Comparison of ENCODE assay signal across 39 cellular contexts in the genomic region with DNA sequence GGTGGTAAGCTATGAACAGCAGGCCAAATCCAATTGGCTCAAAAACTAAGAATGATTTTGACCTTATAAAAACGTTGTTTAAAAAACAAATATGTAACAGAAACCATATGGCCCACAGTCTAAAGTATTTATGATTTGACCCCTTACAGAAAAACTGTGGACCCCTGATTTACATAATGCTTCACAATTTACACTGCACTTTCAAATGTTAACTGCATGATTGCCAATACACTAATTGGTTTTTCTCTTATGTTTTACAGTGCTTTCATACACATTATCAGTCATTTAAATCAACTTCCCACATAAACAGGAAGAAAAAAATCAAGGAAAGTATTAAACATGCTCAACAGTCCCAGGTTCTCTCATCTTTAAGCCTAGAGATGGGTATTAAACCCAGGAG. TPM values are rescaled to one million over a fixed set of nuclear protein-coding genes. Genes with fewer than 3 reads are reported as not detected.
"Had no signal": no experiment of that assay in that cellular context is flagged by ENCODE, and none has a peak within 500 bp of the region (broad histone marks: within the 10 kb centered on the region; RNA-seq: fewer than 3 reads in every experiment).

No MANE protein-coding gene starts in this region.

- H3K36me3 ChIP-seq: cardiac muscle cell had no signal

- H3K36me3 Mint-ChIP-seq: activated naive CD4-positive, alpha-beta T cell treated with anti-CD3 and anti-CD28 coated beads, Interleukin-2, amount 10 ng/mL, durations not matched to agents 7 days and 5 days; activated naive CD4-positive, alpha-beta T cell treated with anti-CD3 and anti-CD28 coated beads, Interleukin-2, amount 50 U/mL, for 24 hours; activated naive CD4-positive, alpha-beta T cell treated with anti-CD3 and anti-CD28 coated beads, Interleukin-2, amount 50 U/mL, for 72 hours; activated naive CD8-positive, alpha-beta T cell treated with anti-CD3 and anti-CD28 coated beads for 36 hours; activated naive CD8-positive, alpha-beta T cell treated with anti-CD3 and anti-CD28 coated beads, Interleukin-2, amount 10 ng/mL, durations not matched to agents 7 days and 5 days; brain had no signal

- DNase-seq: activated effector memory CD4-positive, alpha-beta T cell treated with anti-CD3 and anti-CD28 coated beads, Interleukin-2, amount 50 U/mL, for 16 hours; activated effector memory CD4-positive, alpha-beta T cell treated with Interleukin-2 at 50 U/mL for 16 hours; activated gamma-delta T cell; activated gamma-delta T cell treated with Interleukin-2 at 50 U/mL for 16 hours; activated naive CD4-positive, alpha-beta T cell; activated naive CD4-positive, alpha-beta T cell treated with anti-CD3 and anti-CD28 coated beads for 36 hours; activated naive CD4-positive, alpha-beta T cell treated with anti-CD3 and anti-CD28 coated beads, Interleukin-2, amount 10 ng/mL, durations not matched to agents 7 days and 5 days; activated naive CD4-positive, alpha-beta T cell treated with anti-CD3 and anti-CD28 coated beads, Interleukin-2, amount 50 U/mL, for 16 hours; activated naive CD4-positive, alpha-beta T cell treated with Interleukin-2 at 50 U/mL for 16 hours; activated naive CD8-positive, alpha-beta T cell treated with anti-CD3 and anti-CD28 coated beads for 36 hours; activated naive CD8-positive, alpha-beta T cell treated with anti-CD3 and anti-CD28 coated beads, Interleukin-2, amount 10 ng/mL, durations not matched to agents 7 days and 5 days; activated naive CD8-positive, alpha-beta T cell treated with anti-CD3 and anti-CD28 coated beads, Interleukin-2, amount 50 U/mL, for 24 hours; activated T-cell treated with anti-CD3 and anti-CD28 coated beads, Interleukin-2, amount 50 U/mL, for 1 hour; activated T-cell treated with anti-CD3 and anti-CD28 coated beads, Interleukin-2, amount 50 U/mL, for 24 hours; activated T-cell treated with anti-CD3 and anti-CD28 coated beads, Interleukin-2, amount 50 U/mL, for 4 hours; activated T-cell treated with anti-CD3 and anti-CD28 coated beads, Interleukin-2, amount 50 U/mL, for 48 hours; activated T-cell treated with anti-CD3 and anti-CD28 coated beads, Interleukin-2, amount 50 U/mL, for 72 hours; adrenal gland; amniotic stem cell; amygdala; anterior cingulate cortex; body of pancreas; brain microvascular endothelial cell; caudate nucleus; central memory CD4-positive, alpha-beta T cell; cerebellar nuclear complex had no signal

- H3K4me1 ChIP-seq: adrenal gland, ascending aorta, body of pancreas, breast epithelium had no signal

- H3K27me3 Mint-ChIP-seq: activated naive CD4-positive, alpha-beta T cell treated with anti-CD3 and anti-CD28 coated beads, Interleukin-2, amount 10 ng/mL, durations not matched to agents 7 days and 5 days; activated naive CD4-positive, alpha-beta T cell treated with anti-CD3 and anti-CD28 coated beads, Interleukin-2, amount 50 U/mL, for 24 hours; activated naive CD8-positive, alpha-beta T cell; activated naive CD8-positive, alpha-beta T cell treated with anti-CD3 and anti-CD28 coated beads for 36 hours; activated naive CD8-positive, alpha-beta T cell treated with anti-CD3 and anti-CD28 coated beads, Interleukin-2, amount 10 ng/mL, durations not matched to agents 7 days and 5 days; activated naive CD8-positive, alpha-beta T cell treated with anti-CD3 and anti-CD28 coated beads, Interleukin-2, amount 50 U/mL, for 24 hours; activated T-cell treated with anti-CD3 and anti-CD28 coated beads, Interleukin-2, amount 50 U/mL, for 24 hours; brain had no signal

- FAIRE-seq: bronchial epithelial cell had no signal

- H3K9me3 Mint-ChIP-seq: activated naive CD4-positive, alpha-beta T cell treated with anti-CD3 and anti-CD28 coated beads for 36 hours; activated naive CD4-positive, alpha-beta T cell treated with anti-CD3 and anti-CD28 coated beads, Interleukin-2, amount 10 ng/mL, durations not matched to agents 7 days and 5 days; activated naive CD4-positive, alpha-beta T cell treated with anti-CD3 and anti-CD28 coated beads, Interleukin-2, amount 50 U/mL, for 24 hours; activated naive CD8-positive, alpha-beta T cell treated with anti-CD3 and anti-CD28 coated beads for 36 hours; activated naive CD8-positive, alpha-beta T cell treated with anti-CD3 and anti-CD28 coated beads, Interleukin-2, amount 10 ng/mL, durations not matched to agents 7 days and 5 days; activated naive CD8-positive, alpha-beta T cell treated with anti-CD3 and anti-CD28 coated beads, Interleukin-2, amount 50 U/mL, for 24 hours; activated T-cell treated with anti-CD3 and anti-CD28 coated beads, Interleukin-2, amount 50 U/mL, for 24 hours; activated T-cell treated with anti-CD3 and anti-CD28 coated beads, Interleukin-2, amount 50 U/mL, for 4 hours; activated T-cell treated with anti-CD3 and anti-CD28 coated beads, Interleukin-2, amount 50 U/mL, for 72 hours; activated T-helper 1 cell treated with anti-CD3 and anti-CD28 coated beads, Interleukin-12 subunit alpha, Interleukin-12 subunit beta, Interleukin-2, Interleukin-4 antibody, amounts not matched to agents 30 ng/mL and 10 ng/mL and 1 ng/mL, durations not matched to agents 14 hours and 24 hours and 36 hours; activated T-helper 17 cell treated with anti-CD3 and anti-CD28 coated beads, Interleukin-2, amount 50 U/mL, for 72 hours; activated T-helper 2 cell treated with anti-CD3 and anti-CD28 coated beads, Interferon-gamma antibody, Interleukin-2, Interleukin-4, amounts not matched to agents 10 μg/mL and 5 μg/mL and 100 μg/mL, durations not matched to agents 14 hours and 24 hours and 36 hours; brain; central memory CD8-positive, alpha-beta T cell had no signal

- H3K4me1 Mint-ChIP-seq: activated naive CD4-positive, alpha-beta T cell treated with anti-CD3 and anti-CD28 coated beads, Interleukin-2, amount 10 ng/mL, durations not matched to agents 7 days and 5 days; activated naive CD4-positive, alpha-beta T cell treated with anti-CD3 and anti-CD28 coated beads, Interleukin-2, amount 50 U/mL, for 24 hours; activated naive CD8-positive, alpha-beta T cell treated with anti-CD3 and anti-CD28 coated beads for 36 hours; activated naive CD8-positive, alpha-beta T cell treated with anti-CD3 and anti-CD28 coated beads, Interleukin-2, amount 10 ng/mL, durations not matched to agents 7 days and 5 days; activated naive CD8-positive, alpha-beta T cell treated with anti-CD3 and anti-CD28 coated beads, Interleukin-2, amount 50 U/mL, for 24 hours; activated T-helper 17 cell treated with anti-CD3 and anti-CD28 coated beads, Interleukin-2, amount 50 U/mL, for 72 hours; brain; central memory CD8-positive, alpha-beta T cell had no signal

- H3K4me3 Mint-ChIP-seq: activated naive CD4-positive, alpha-beta T cell treated with anti-CD3 and anti-CD28 coated beads for 36 hours; activated naive CD4-positive, alpha-beta T cell treated with anti-CD3 and anti-CD28 coated beads, Interleukin-2, amount 10 ng/mL, durations not matched to agents 7 days and 5 days; activated naive CD4-positive, alpha-beta T cell treated with anti-CD3 and anti-CD28 coated beads, Interleukin-2, amount 50 U/mL, for 24 hours; activated naive CD8-positive, alpha-beta T cell; activated naive CD8-positive, alpha-beta T cell treated with anti-CD3 and anti-CD28 coated beads for 36 hours; activated naive CD8-positive, alpha-beta T cell treated with anti-CD3 and anti-CD28 coated beads, Interleukin-2, amount 10 ng/mL, durations not matched to agents 7 days and 5 days; activated naive CD8-positive, alpha-beta T cell treated with anti-CD3 and anti-CD28 coated beads, Interleukin-2, amount 50 U/mL, for 24 hours; activated T-cell treated with anti-CD3 and anti-CD28 coated beads, Interleukin-2, amount 50 U/mL, for 24 hours; activated T-cell treated with anti-CD3 and anti-CD28 coated beads, Interleukin-2, amount 50 U/mL, for 4 hours; activated T-cell treated with anti-CD3 and anti-CD28 coated beads, Interleukin-2, amount 50 U/mL, for 72 hours; activated T-helper 1 cell treated with anti-CD3 and anti-CD28 coated beads, Interleukin-12 subunit alpha, Interleukin-12 subunit beta, Interleukin-2, Interleukin-4 antibody, amounts not matched to agents 30 ng/mL and 10 ng/mL and 1 ng/mL, durations not matched to agents 14 hours and 24 hours and 36 hours; activated T-helper 17 cell treated with anti-CD3 and anti-CD28 coated beads, Interleukin-2, amount 50 U/mL, for 72 hours; brain; central memory CD8-positive, alpha-beta T cell had no signal

- H3K4me3 ChIP-seq: adrenal gland, ascending aorta, body of pancreas, breast epithelium, cardiac muscle cell had no signal

- H3K27me3 ChIP-seq: adrenal gland, ascending aorta, body of pancreas, brain microvascular endothelial cell, breast epithelium, cardiac muscle cell had no signal

- ATAC-seq: activated naive CD4-positive, alpha-beta T cell treated with anti-CD3 and anti-CD28 coated beads, Interleukin-2, amount 50 U/mL, for 72 hours; activated naive CD8-positive, alpha-beta T cell treated with anti-CD3 and anti-CD28 coated beads, Interleukin-2, amount 50 U/mL, for 24 hours; activated T-cell treated with anti-CD3 and anti-CD28 coated beads, Interleukin-2, amount 50 U/mL, for 4 hours; activated T-cell treated with anti-CD3 and anti-CD28 coated beads, Interleukin-2, amount 50 U/mL, for 72 hours; activated T-helper 17 cell treated with anti-CD3 and anti-CD28 coated beads, Interleukin-2, amount 50 U/mL, for 72 hours; body of pancreas had no signal

- H3K27ac ChIP-seq: adrenal gland, ascending aorta, body of pancreas, brain microvascular endothelial cell, breast epithelium, cardiac muscle cell had no signal

- H3K9me3 ChIP-seq: adrenal gland, ascending aorta, body of pancreas, breast epithelium had no signal

- H3K27ac Mint-ChIP-seq: activated naive CD4-positive, alpha-beta T cell treated with anti-CD3 and anti-CD28 coated beads for 36 hours; activated naive CD4-positive, alpha-beta T cell treated with anti-CD3 and anti-CD28 coated beads, Interleukin-2, amount 10 ng/mL, durations not matched to agents 7 days and 5 days; activated naive CD4-positive, alpha-beta T cell treated with anti-CD3 and anti-CD28 coated beads, Interleukin-2, amount 50 U/mL, for 24 hours; activated naive CD4-positive, alpha-beta T cell treated with anti-CD3 and anti-CD28 coated beads, Interleukin-2, amount 50 U/mL, for 72 hours; activated naive CD8-positive, alpha-beta T cell; activated naive CD8-positive, alpha-beta T cell treated with anti-CD3 and anti-CD28 coated beads for 36 hours; activated naive CD8-positive, alpha-beta T cell treated with anti-CD3 and anti-CD28 coated beads, Interleukin-2, amount 10 ng/mL, durations not matched to agents 7 days and 5 days; activated naive CD8-positive, alpha-beta T cell treated with anti-CD3 and anti-CD28 coated beads, Interleukin-2, amount 50 U/mL, for 24 hours; activated T-cell treated with anti-CD3 and anti-CD28 coated beads, Interleukin-2, amount 50 U/mL, for 24 hours; activated T-cell treated with anti-CD3 and anti-CD28 coated beads, Interleukin-2, amount 50 U/mL, for 72 hours; activated T-helper 1 cell treated with anti-CD3 and anti-CD28 coated beads, Interleukin-12 subunit alpha, Interleukin-12 subunit beta, Interleukin-2, Interleukin-4 antibody, amounts not matched to agents 30 ng/mL and 10 ng/mL and 1 ng/mL, durations not matched to agents 14 hours and 24 hours and 36 hours; activated T-helper 17 cell treated with anti-CD3 and anti-CD28 coated beads, Interleukin-2, amount 50 U/mL, for 72 hours; activated T-helper 2 cell treated with anti-CD3 and anti-CD28 coated beads, Interferon-gamma antibody, Interleukin-2, Interleukin-4, amounts not matched to agents 10 μg/mL and 5 μg/mL and 100 μg/mL, durations not matched to agents 14 hours and 24 hours and 36 hours; brain had no signal

RNA-seq across cellular contexts. Expression of a gene that starts 26.9 kb away (rescaled TPM):
- total RNA-seq: activated naive CD4-positive, alpha-beta T cell treated with anti-CD3 and anti-CD28 coated beads for 36 hours; activated naive CD4-positive, alpha-beta T cell treated with anti-CD3 and anti-CD28 coated beads, Interleukin-2, amount 50 U/mL, for 72 hours; activated naive CD8-positive, alpha-beta T cell treated with anti-CD3 and anti-CD28 coated beads for 36 hours; activated naive CD8-positive, alpha-beta T cell treated with anti-CD3 and anti-CD28 coated beads, Interleukin-2, amount 10 ng/mL, durations not matched to agents 7 days and 5 days; activated T-helper 1 cell treated with anti-CD3 and anti-CD28 coated beads, Interleukin-12 subunit alpha, Interleukin-12 subunit beta, Interleukin-2, Interleukin-4 antibody, amounts not matched to agents 30 ng/mL and 10 ng/mL and 1 ng/mL, durations not matched to agents 14 hours and 24 hours and 36 hours; activated T-helper 2 cell treated with anti-CD3 and anti-CD28 coated beads, Interferon-gamma antibody, Interleukin-2, Interleukin-4, amounts not matched to agents 10 μg/mL and 5 μg/mL and 100 μg/mL, durations not matched to agents 14 hours and 24 hours and 36 hours; cardiac muscle cell; chondrocyte had no signal
- polyA plus RNA-seq: cardiac muscle cell had no signal
